31 cellular contexts compared by ENCODE assay signal in the genomic region with DNA sequence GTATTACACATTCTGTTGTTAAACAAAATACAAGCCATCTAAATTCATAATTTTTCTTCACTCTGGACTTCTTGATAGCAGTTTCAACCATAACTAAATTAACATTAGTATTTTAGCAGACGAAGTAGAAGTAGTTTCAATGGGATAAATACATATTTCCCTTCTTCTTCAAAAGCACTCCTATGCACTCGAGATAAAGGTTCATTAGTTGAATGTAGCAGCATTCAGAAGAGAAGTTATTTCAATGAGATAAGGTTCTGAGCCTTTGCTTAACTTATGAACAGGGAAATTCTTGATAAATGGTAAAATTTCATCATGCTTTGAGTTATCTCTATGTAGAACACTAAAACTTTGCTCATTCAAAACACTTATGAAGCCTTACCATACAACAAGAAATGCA. TPM values are rescaled to one million over a fixed set of nuclear protein-coding genes. Genes with fewer than 3 reads are reported as not detected.
"Had no signal": no experiment of that assay in that cellular context is flagged by ENCODE, and none has a peak within 500 bp of the region (broad histone marks: within the 10 kb centered on the region; RNA-seq: fewer than 3 reads in every experiment).

No MANE protein-coding gene starts in this region.

- H3K4me3 ChIP-seq: ascending aorta, cardiac muscle cell had no signal

- DNase-seq: activated B cell treated with CpG ODN at 0.5 μM for 24 hours; activated CD4-positive, alpha-beta memory T cell treated with anti-CD3 and anti-CD28 coated beads for 36 hours; activated CD4-positive, alpha-beta T cell treated with anti-CD3 and anti-CD28 coated beads for 4 hours; activated CD4-positive, alpha-beta T cell treated with anti-CD3 and anti-CD28 coated beads, Interleukin-2, amount 10 ng/mL, durations not matched to agents 24 days and 14 days; activated CD4-positive, alpha-beta T cell treated with anti-CD3 and anti-CD28 coated beads, Interleukin-2, amount 50 U/mL, for 1 hour; activated CD4-positive, alpha-beta T cell treated with anti-CD3 and anti-CD28 coated beads, Interleukin-2, amount 50 U/mL, for 4 hours; activated CD4-positive, CD25-positive, alpha-beta regulatory T cell treated with anti-CD3 and anti-CD28 coated beads, Interleukin-2, amount 50 U/mL, for 72 hours; activated CD8-positive, alpha-beta memory T cell treated with anti-CD3 and anti-CD28 coated beads, Interleukin-2, amount 50 U/mL, for 4 hours; activated CD8-positive, alpha-beta T cell treated with anti-CD3 and anti-CD28 coated beads for 36 hours; activated effector memory CD4-positive, alpha-beta T cell treated with Interleukin-2 at 50 U/mL for 16 hours; activated gamma-delta T cell; activated naive CD4-positive, alpha-beta T cell treated with anti-CD3 and anti-CD28 coated beads, Interleukin-2, amount 10 ng/mL, durations not matched to agents 7 days and 5 days; activated naive CD4-positive, alpha-beta T cell treated with Interleukin-2 at 50 U/mL for 16 hours; activated naive CD8-positive, alpha-beta T cell treated with anti-CD3 and anti-CD28 coated beads, Interleukin-2, amount 10 ng/mL, durations not matched to agents 7 days and 5 days; activated naive CD8-positive, alpha-beta T cell treated with anti-CD3 and anti-CD28 coated beads, Interleukin-2, amount 50 U/mL, for 24 hours; activated T-cell treated with anti-CD3 and anti-CD28 coated beads for 4 hours; activated T-cell treated with anti-CD3 and anti-CD28 coated beads, Interleukin-2, amount 50 U/mL, for 1 hour; activated T-cell treated with anti-CD3 and anti-CD28 coated beads, Interleukin-2, amount 50 U/mL, for 48 hours; amygdala; anterior cingulate cortex; caudate nucleus; cerebellar nuclear complex; T-helper 1 cell; T-helper 2 cell; T-helper 9 cell had no signal

- H3K9me3 ChIP-seq: ascending aorta had no signal

- H3K27ac ChIP-seq: ascending aorta, cardiac muscle cell, VCaP had no signal

- FAIRE-seq: bronchial epithelial cell had no signal

- H3K36me3 ChIP-seq: ascending aorta, cardiac muscle cell had no signal

- H3K4me1 ChIP-seq: ascending aorta had no signal

- ATAC-seq: activated CD8-positive, alpha-beta T cell treated with anti-CD3 and anti-CD28 coated beads for 36 hours; activated naive CD8-positive, alpha-beta T cell treated with anti-CD3 and anti-CD28 coated beads, Interleukin-2, amount 50 U/mL, for 24 hours had no signal

- H3K27me3 ChIP-seq: ascending aorta, cardiac muscle cell had no signal

RNA-seq across cellular contexts. Expression of a gene that starts 11.8 kb away (rescaled TPM):
- total RNA-seq: activated B cell treated with CpG ODN at 0.5 μM for 24 hours; activated CD4-positive, alpha-beta memory T cell treated with anti-CD3 and anti-CD28 coated beads for 36 hours; activated CD4-positive, alpha-beta T cell treated with anti-CD3 and anti-CD28 coated beads, Interleukin-2, amount 10 ng/mL, durations not matched to agents 24 days and 14 days; activated CD8-positive, alpha-beta memory T cell treated with anti-CD3 and anti-CD28 coated beads for 36 hours; activated CD8-positive, alpha-beta T cell treated with anti-CD3 and anti-CD28 coated beads for 36 hours; activated naive CD8-positive, alpha-beta T cell treated with anti-CD3 and anti-CD28 coated beads, Interleukin-2, amount 10 ng/mL, durations not matched to agents 7 days and 5 days; activated T-helper 2 cell treated with anti-CD3 and anti-CD28 coated beads, Interferon-gamma antibody, Interleukin-2, Interleukin-4, amounts not matched to agents 10 μg/mL and 5 μg/mL and 100 μg/mL, durations not matched to agents 14 hours and 24 hours and 36 hours; bronchial epithelial cell had no signal
- polyA plus RNA-seq: cardiac muscle cell had no signal

RNA-seq across cellular contexts. Expression of a gene that starts 55.8 kb away (rescaled TPM):
- total RNA-seq: activated B cell treated with CpG ODN at 0.5 μM for 24 hours; activated CD8-positive, alpha-beta memory T cell treated with anti-CD3 and anti-CD28 coated beads for 36 hours; activated CD8-positive, alpha-beta T cell treated with anti-CD3 and anti-CD28 coated beads for 36 hours; activated naive CD8-positive, alpha-beta T cell treated with anti-CD3 and anti-CD28 coated beads, Interleukin-2, amount 10 ng/mL, durations not matched to agents 7 days and 5 days; activated T-helper 2 cell treated with anti-CD3 and anti-CD28 coated beads, Interferon-gamma antibody, Interleukin-2, Interleukin-4, amounts not matched to agents 10 μg/mL and 5 μg/mL and 100 μg/mL, durations not matched to agents 14 hours and 24 hours and 36 hours had no signal
